ENCODE assay signal across 21 cellular contexts in the genomic region with DNA sequence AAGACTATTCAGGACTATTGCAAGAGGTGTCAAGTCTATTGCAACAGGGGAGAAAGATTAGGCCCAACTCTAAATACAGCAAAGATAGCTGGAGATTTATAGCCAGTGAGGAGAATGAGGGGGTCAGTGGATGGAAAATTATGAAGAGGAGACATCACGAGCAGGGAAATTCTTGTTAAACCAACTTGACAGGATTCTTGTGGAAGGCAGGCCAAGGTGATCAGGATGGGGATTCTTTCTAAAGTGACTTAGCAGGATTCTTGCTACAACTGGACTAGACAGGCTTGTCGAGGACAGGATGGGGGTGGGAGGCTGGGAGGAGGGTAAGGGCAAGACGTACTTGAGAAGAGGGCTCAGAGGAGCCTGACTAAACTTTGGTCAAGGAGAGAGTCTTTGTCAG.
"Had no signal": no experiment of that assay in that cellular context is flagged by ENCODE, and none has a peak within 500 bp of the region (broad histone marks: within the 10 kb centered on the region; RNA-seq: fewer than 3 reads in every experiment).

No MANE protein-coding gene starts in this region.

- H3K4me1 Mint-ChIP-seq: natural killer cell; neural progenitor cell; stimulated activated memory B cell treated with anti-CD40 and anti-IgM and Interleukin-4, amounts not matched to agents 10 μg/mL and 1 μg/mL and 100 μg/mL, for 72 hours had no signal

- H3K4me1 ChIP-seq: neural progenitor cell, pancreas, prostate gland, right lobe of liver, spleen, testis, transverse colon had no signal

- H3K27me3 Mint-ChIP-seq: stimulated activated memory B cell treated with anti-CD40 and anti-IgM and Interleukin-4, amounts not matched to agents 10 μg/mL and 1 μg/mL and 100 μg/mL, for 72 hours; stimulated activated naive CD8-positive, alpha-beta T cell treated with anti-CD3 and anti-CD28 coated beads, Interleukin-15, amount 100 ng/mL, for 72 hours had no signal

- H3K4me3 ChIP-seq: esophagus squamous epithelium, neural progenitor cell, pancreas, prostate gland, right lobe of liver, spleen, testis, transverse colon had no signal

- H3K27ac ChIP-seq: esophagus squamous epithelium, neural progenitor cell, pancreas, prostate gland, right lobe of liver, spleen, testis, transverse colon had no signal

- DNase-seq: effector memory CD4-positive, alpha-beta T cell; esophagus squamous epithelium; foreskin fibroblast; left colon; natural killer cell; occipital lobe; pancreas; retina; right lobe of liver; spleen; stimulated activated CD4-positive, alpha-beta T cell treated with anti-CD3 and anti-CD28 coated beads, Interleukin-15, amount 100 ng/mL, for 24 hours; stimulated activated CD4-positive, alpha-beta T cell treated with anti-CD3 and anti-CD28 coated beads, Interleukin-1b, Interleukin-23, amount 100 ng/mL, for 48 hours; stimulated activated CD4-positive, alpha-beta T cell treated with anti-CD3 and anti-CD28 coated beads, Interleukin-4, amount 100 ng/mL, for 24 hours; stimulated activated naive CD8-positive, alpha-beta T cell treated with anti-CD3 and anti-CD28 coated beads, Interleukin-15, amount 100 ng/mL, for 72 hours; testis; transverse colon had no signal

- H3K36me3 Mint-ChIP-seq: natural killer cell; neural progenitor cell; stimulated activated memory B cell treated with anti-CD40 and anti-IgM and Interleukin-4, amounts not matched to agents 10 μg/mL and 1 μg/mL and 100 μg/mL, for 72 hours had no signal

- H3K9me3 Mint-ChIP-seq: natural killer cell; neural progenitor cell; stimulated activated memory B cell treated with anti-CD40 and anti-IgM and Interleukin-4, amounts not matched to agents 10 μg/mL and 1 μg/mL and 100 μg/mL, for 72 hours; stimulated activated naive CD8-positive, alpha-beta T cell treated with anti-CD3 and anti-CD28 coated beads, Interleukin-15, amount 100 ng/mL, for 72 hours had no signal

- H3K27ac Mint-ChIP-seq: natural killer cell; neural progenitor cell; stimulated activated memory B cell treated with anti-CD40 and anti-IgM and Interleukin-4, amounts not matched to agents 10 μg/mL and 1 μg/mL and 100 μg/mL, for 72 hours had no signal

- ATAC-seq: left colon; natural killer cell; pancreas; right lobe of liver; stimulated activated memory B cell treated with anti-CD40 and anti-IgM and Interleukin-4, amounts not matched to agents 10 μg/mL and 1 μg/mL and 100 μg/mL, for 72 hours; stimulated activated naive CD8-positive, alpha-beta T cell treated with anti-CD3 and anti-CD28 coated beads, Interleukin-15, amount 100 ng/mL, for 72 hours had no signal

- FAIRE-seq: endometrium, pancreas, urothelium cell line had no signal

- H2AFZ ChIP-seq: neural progenitor cell had no signal

- H3K9me3 ChIP-seq: esophagus squamous epithelium, pancreas, prostate gland, right lobe of liver, spleen, testis, transverse colon had no signal

- H3K4me2 ChIP-seq: neural progenitor cell had no signal

- H3K27me3 ChIP-seq: esophagus squamous epithelium, neural progenitor cell, testis, transverse colon had no signal

- H3K4me3 Mint-ChIP-seq: natural killer cell; neural progenitor cell; stimulated activated memory B cell treated with anti-CD40 and anti-IgM and Interleukin-4, amounts not matched to agents 10 μg/mL and 1 μg/mL and 100 μg/mL, for 72 hours; stimulated activated naive CD8-positive, alpha-beta T cell treated with anti-CD3 and anti-CD28 coated beads, Interleukin-15, amount 100 ng/mL, for 72 hours had no signal

- H3K9ac ChIP-seq: neural progenitor cell had no signal

- H3K36me3 ChIP-seq: esophagus squamous epithelium, neural progenitor cell, pancreas, prostate gland, right lobe of liver, spleen, transverse colon had no signal
